12 cellular contexts compared by ENCODE assay signal in genomic region chr5:35785601-35786085, GRCh38.
A peak's percentile ranks its signal among the peaks of the same experiment; 100 is the strongest.
DNase-seq lines count a peak whose midpoint lies in the region; ATAC-seq lines count a peak whose summit lies in the region.
"Had no signal": no experiment of that assay in that cellular context is flagged by ENCODE, and none has a peak within 500 bp of the region (broad histone marks: within the 10 kb centered on the region; RNA-seq: fewer than 3 reads in every experiment).

No MANE protein-coding gene starts in this region.

- intact Hi-C loops in activated CD4-positive, alpha-beta T cell treated with anti-CD3 and anti-CD28 coated beads, Interleukin-2, amount 10 ng/mL, durations not matched to agents 24 days and 14 days (cut with micrococcal nuclease), result loop anchor here (1.0 to 2.0 kb wide), 6 partner anchors 9 to 139 kb away; partner anchors contain the start of gene IL7R

- peak overlapping the region; percentile 46 for H3K4me3 Mint-ChIP-seq in activated CD4-positive, alpha-beta T cell treated with anti-CD3 and anti-CD28 coated beads, Interleukin-2, amount 10 ng/mL, durations not matched to agents 24 days and 14 days
- H3K4me3 Mint-ChIP-seq: naive B cell had no signal

- no peaks in the 10 kb centered on the region for H3K27me3 ChIP-seq in adipocyte (replicated peaks; ENCODE audit: control insufficient read depth, insufficient read depth, low read length)
- H3K27me3 ChIP-seq: sigmoid colon, stomach had no signal

- no peaks in the 10 kb centered on the region for H3K9me3 ChIP-seq in adipocyte (ENCODE audit: control insufficient read depth, low read length)
- H3K9me3 ChIP-seq: sigmoid colon, stomach had no signal

- H3K4me1 Mint-ChIP-seq in activated CD4-positive, alpha-beta T cell treated with anti-CD3 and anti-CD28 coated beads, Interleukin-2, amount 10 ng/mL, durations not matched to agents 24 days and 14 days, result peaks cover 66% of the 10 kb centered on the region
- H3K4me1 Mint-ChIP-seq: naive B cell had no signal

- DNase-seq in Kasumi-1 (lab: John Stamatoyannopoulos, UW), result peak; percentile 11 to 14
- DNase-seq in activated CD4-positive, alpha-beta T cell treated with anti-CD3 and anti-CD28 coated beads, Interleukin-2, amount 10 ng/mL, durations not matched to agents 24 days and 14 days, result peak; percentile 81
- no peak for DNase-seq in adipocyte (ENCODE audit: low read depth)
- peak; percentile 62 for DNase-seq in stimulated activated CD4-positive, alpha-beta T cell treated with anti-CD3 and anti-CD28 coated beads, Interleukin-1b, Interleukin-23, amount 100 ng/mL, for 48 hours
- no peak for DNase-seq in NCI-H1694 treated with DMSO at 0.1 percent for 48 hours (lab: John Stamatoyannopoulos, UW)
- no peak for DNase-seq in DMS53 (lab: John Stamatoyannopoulos, UW)
- DNase-seq: naive B cell, NCI-H2081, sigmoid colon, stomach had no signal

- ATAC-seq in HG02571 (IDR thresholded peaks at IDR 0.05; ENCODE audit: unreplicated experiment) (no peak), GM18517 (IDR thresholded peaks at IDR 0.05; ENCODE audit: unreplicated experiment) (no peak)

- H3K36me3 Mint-ChIP-seq in activated CD4-positive, alpha-beta T cell treated with anti-CD3 and anti-CD28 coated beads, Interleukin-2, amount 10 ng/mL, durations not matched to agents 24 days and 14 days (ENCODE audit: low read depth), result peaks cover 3% of the 10 kb centered on the region
- H3K36me3 Mint-ChIP-seq: naive B cell had no signal

- H3K9me3 Mint-ChIP-seq in activated CD4-positive, alpha-beta T cell treated with anti-CD3 and anti-CD28 coated beads, Interleukin-2, amount 10 ng/mL, durations not matched to agents 24 days and 14 days, result no peaks in the 10 kb centered on the region
- H3K9me3 Mint-ChIP-seq: naive B cell had no signal

- no peaks in the 10 kb centered on the region for H3K36me3 ChIP-seq in adipocyte (ENCODE audit: control insufficient read depth, insufficient read depth, low read length, severe bottlenecking)
- H3K36me3 ChIP-seq: sigmoid colon, stomach had no signal

- peak overlapping the region; percentile 84 for H3K27ac Mint-ChIP-seq in activated CD4-positive, alpha-beta T cell treated with anti-CD3 and anti-CD28 coated beads, Interleukin-2, amount 10 ng/mL, durations not matched to agents 24 days and 14 days

- no peaks in the 10 kb centered on the region for H3K27me3 Mint-ChIP-seq in activated CD4-positive, alpha-beta T cell treated with anti-CD3 and anti-CD28 coated beads, Interleukin-2, amount 10 ng/mL, durations not matched to agents 24 days and 14 days
- H3K27me3 Mint-ChIP-seq: naive B cell had no signal

- no peak overlapping the region for H3K4me3 ChIP-seq in adipocyte (ENCODE audit: low read length)
- H3K4me3 ChIP-seq: sigmoid colon, stomach had no signal

- H3K9ac ChIP-seq in adipocyte (ENCODE audit: low read length), result peak overlapping the region; percentile 53

- peaks cover 27% of the 10 kb centered on the region for H3K4me1 ChIP-seq in adipocyte (ENCODE audit: control insufficient read depth, insufficient read depth, low read length)
- H3K4me1 ChIP-seq: sigmoid colon had no signal

Comparison
In these comparisons a context has a peak if more than half of its experiments do, and no peak if none do; other contexts are left out.
1. DNase-seq: peak in Kasumi-1 (2 of 2), activated CD4-positive, alpha-beta T cell treated with anti-CD3 and anti-CD28 coated beads, Interleukin-2, amount 10 ng/mL, durations not matched to agents 24 days and 14 days (single experiment) and stimulated activated CD4-positive, alpha-beta T cell treated with anti-CD3 and anti-CD28 coated beads, Interleukin-1b, Interleukin-23, amount 100 ng/mL, for 48 hours (single experiment); none in adipocyte (single experiment), NCI-H1694 treated with DMSO at 0.1 percent for 48 hours (single experiment) and DMS53 (single experiment).